ENCODE assay signal across 8 cellular contexts in genomic region chr7:44512736-44513135, GRCh38. TPM values are rescaled to one million over a fixed set of nuclear protein-coding genes. Genes with fewer than 3 reads are reported as not detected.
"Had no signal": no experiment of that assay in that cellular context is flagged by ENCODE, and none has a peak within 500 bp of the region (broad histone marks: within the 10 kb centered on the region; RNA-seq: fewer than 3 reads in every experiment).

No MANE protein-coding gene starts in this region.

- H3K27ac Mint-ChIP-seq: HFFc6, IgD-negative memory B cell had no signal

- H3K4me1 Mint-ChIP-seq: IgD-negative memory B cell had no signal

- H3K27me3 Mint-ChIP-seq: IgD-negative memory B cell had no signal

- H3K36me3 Mint-ChIP-seq: IgD-negative memory B cell had no signal

- H3K9me3 Mint-ChIP-seq: IgD-negative memory B cell had no signal

- DNase-seq: GM23248, GOT3, HFFc6, KBM-7 had no signal

- H3K4me3 Mint-ChIP-seq: HFFc6 had no signal

RNA-seq across cellular contexts. Expression of gene NPC1L1, which starts 28.4 kb away (rescaled TPM):
- total RNA-seq: GM23248, H4, H7, HFFc6, HT1080 had no signal
